ENCODE assay signal across 9 cellular contexts in genomic region chr12:54394281-54394719, GRCh38. TPM values are rescaled to one million over a fixed set of nuclear protein-coding genes. Genes with fewer than 3 reads are reported as not detected.
A peak's percentile ranks its signal among the peaks of the same experiment; 100 is the strongest.
DNase-seq lines count a peak whose midpoint lies in the region; ATAC-seq and TF ChIP-seq lines count a peak whose summit lies in the region.
"Had no signal": no experiment of that assay in that cellular context is flagged by ENCODE, and none has a peak within 500 bp of the region (broad histone marks: within the 10 kb centered on the region; RNA-seq: fewer than 3 reads in every experiment).

No MANE protein-coding gene starts in this region.

- H3K9me3 ChIP-seq in SU-DHL-6 (ENCODE audit: insufficient read depth, low read length) (no peaks in the 10 kb centered on the region), mucosa of descending colon (no peaks in the 10 kb centered on the region)

- no peak overlapping the region for H3K4me3 Mint-ChIP-seq in activated CD4-positive, alpha-beta memory T cell treated with anti-CD3 and anti-CD28 coated beads for 36 hours
- H3K4me3 Mint-ChIP-seq in activated CD4-positive, alpha-beta memory T cell treated with anti-CD3 and anti-CD28 coated beads, Interleukin-2, amount 10 ng/mL, durations not matched to agents 7 days and 5 days, result no peak overlapping the region

- H4K20me1 ChIP-seq in SU-DHL-6 (ENCODE audit: low read depth, low read length), result no peaks in the 10 kb centered on the region

- H3K36me3 ChIP-seq in SU-DHL-6 (ENCODE audit: low read length) (no peaks in the 10 kb centered on the region), mucosa of descending colon (ENCODE audit: low read depth) (no peaks in the 10 kb centered on the region)

- no peak overlapping the region for H3K27ac ChIP-seq in SU-DHL-6 (ENCODE audit: low read depth, low read length)

- H3F3A ChIP-seq in SU-DHL-6 (ENCODE audit: insufficient read depth), result no peaks in the 10 kb centered on the region

- no peak overlapping the region for H3K4me2 ChIP-seq in SU-DHL-6 (ENCODE audit: low read depth, low read length, poor library complexity, severe bottlenecking)

- no peaks in the 10 kb centered on the region for H3K27me3 Mint-ChIP-seq in activated CD4-positive, alpha-beta memory T cell treated with anti-CD3 and anti-CD28 coated beads for 36 hours
- H3K27me3 Mint-ChIP-seq in activated CD4-positive, alpha-beta memory T cell treated with anti-CD3 and anti-CD28 coated beads, Interleukin-2, amount 10 ng/mL, durations not matched to agents 7 days and 5 days, result no peaks in the 10 kb centered on the region

- H3K9me2 ChIP-seq in SU-DHL-6 (replicated peaks; ENCODE audit: insufficient read depth, low read length), result no peaks in the 10 kb centered on the region

- H3K4me3 ChIP-seq in SU-DHL-6 (ENCODE audit: insufficient read depth, low read length, poor library complexity, severe bottlenecking) (no peak overlapping the region), mucosa of descending colon (no peak overlapping the region)

- H3K36me3 Mint-ChIP-seq in activated CD4-positive, alpha-beta memory T cell treated with anti-CD3 and anti-CD28 coated beads for 36 hours, result peaks cover 26% of the 10 kb centered on the region
- peaks cover 60% of the 10 kb centered on the region for H3K36me3 Mint-ChIP-seq in activated CD4-positive, alpha-beta memory T cell treated with anti-CD3 and anti-CD28 coated beads, Interleukin-2, amount 10 ng/mL, durations not matched to agents 7 days and 5 days (ENCODE audit: low read depth)

- DNase-seq in activated CD4-positive, alpha-beta memory T cell treated with anti-CD3 and anti-CD28 coated beads for 36 hours, result peak; percentile 57
- DNase-seq in activated CD4-positive, alpha-beta memory T cell treated with anti-CD3 and anti-CD28 coated beads, Interleukin-2, amount 10 ng/mL, durations not matched to agents 7 days and 5 days, result no peak
- DNase-seq in NAMALWA (ENCODE audit: low spot score) (peak; percentile 69), mucosa of descending colon (peak in 1 of 3 donors; percentile 82)
- peak; percentile 31 for DNase-seq in effector CD4-positive, alpha-beta T cell

- H3K4me1 Mint-ChIP-seq in activated CD4-positive, alpha-beta memory T cell treated with anti-CD3 and anti-CD28 coated beads for 36 hours (ENCODE audit: low read depth), result peaks cover 21% of the 10 kb centered on the region
- H3K4me1 Mint-ChIP-seq in activated CD4-positive, alpha-beta memory T cell treated with anti-CD3 and anti-CD28 coated beads, Interleukin-2, amount 10 ng/mL, durations not matched to agents 7 days and 5 days, result peaks cover 49% of the 10 kb centered on the region

- POLR2A ChIA-PET in activated CD4-positive, alpha-beta memory T cell treated with anti-CD3 and anti-CD28 coated beads for 36 hours (lab: Charles Lee), result interaction anchor here (0.6 kb wide), 1 partner anchor 62 kb away, joined by 4 read pairs; no protein-coding TSS in a partner anchor
- POLR2A ChIA-PET in activated CD4-positive, alpha-beta memory T cell treated with anti-CD3 and anti-CD28 coated beads, Interleukin-2, amount 10 ng/mL, durations not matched to agents 7 days and 5 days (lab: Charles Lee), result interaction anchor here (1.0 kb wide), 1 partner anchor 103 kb away, joined by 3 read pairs; the partner anchor contains the start of gene NCKAP1L

- H3K27ac Mint-ChIP-seq in activated CD4-positive, alpha-beta memory T cell treated with anti-CD3 and anti-CD28 coated beads for 36 hours, result no peak overlapping the region
- no peak overlapping the region for H3K27ac Mint-ChIP-seq in activated CD4-positive, alpha-beta memory T cell treated with anti-CD3 and anti-CD28 coated beads, Interleukin-2, amount 10 ng/mL, durations not matched to agents 7 days and 5 days

- intact Hi-C loops in activated CD4-positive, alpha-beta memory T cell treated with anti-CD3 and anti-CD28 coated beads for 36 hours (cut with micrococcal nuclease), result no loop called here
- intact Hi-C loops in mucosa of descending colon (cut with DNase I, micrococcal nuclease), result no loop called here

- no peak overlapping the region for H2AFZ ChIP-seq in SU-DHL-6 (ENCODE audit: low read depth, low read length, severe bottlenecking)

- peaks cover 6% of the 10 kb centered on the region for H3K4me1 ChIP-seq in mucosa of descending colon (ENCODE audit: low read depth)

- H3K9ac ChIP-seq in SU-DHL-6 (ENCODE audit: low read length), result no peak overlapping the region

- H3K9me3 Mint-ChIP-seq in activated CD4-positive, alpha-beta memory T cell treated with anti-CD3 and anti-CD28 coated beads for 36 hours, result no peaks in the 10 kb centered on the region
- H3K9me3 Mint-ChIP-seq in activated CD4-positive, alpha-beta memory T cell treated with anti-CD3 and anti-CD28 coated beads, Interleukin-2, amount 10 ng/mL, durations not matched to agents 7 days and 5 days, result no peaks in the 10 kb centered on the region

- TF ChIP-seq CTCF in SU-DHL-6 (IDR thresholded peaks at IDR 0.05; ENCODE audit: insufficient read depth, low read length, poor library complexity, severe bottlenecking) (peak; percentile 67), mucosa of descending colon (IDR thresholded peaks at IDR 0.05) (no peak)

- H3K79me2 ChIP-seq in SU-DHL-6 (ENCODE audit: insufficient read depth, low read length), result no peaks in the 10 kb centered on the region

- ATAC-seq in mucosa of descending colon (peak; percentile 23), GM19467 (IDR thresholded peaks at IDR 0.05; ENCODE audit: unreplicated experiment) (no peak), HG02610 (IDR thresholded peaks at IDR 0.05; ENCODE audit: unreplicated experiment) (no peak)

- CTCF ChIA-PET in activated CD4-positive, alpha-beta memory T cell treated with anti-CD3 and anti-CD28 coated beads for 36 hours (lab: Charles Lee), result interaction anchor here (0.5 to 2.9 kb wide), 10 partner anchors 9 to 180 kb away, joined by 3 to 31 read pairs (median 4); no protein-coding TSS in a partner anchor
- CTCF ChIA-PET in activated CD4-positive, alpha-beta memory T cell treated with anti-CD3 and anti-CD28 coated beads, Interleukin-2, amount 10 ng/mL, durations not matched to agents 7 days and 5 days (lab: Charles Lee), result interaction anchor here (0.9 to 1.7 kb wide), 6 partner anchors 8 to 143 kb away, joined by 3 to 7 read pairs (median 4); no protein-coding TSS in a partner anchor

- H3K27me3 ChIP-seq in SU-DHL-6 (ENCODE audit: low read length), result no peaks in the 10 kb centered on the region

RNA-seq across cellular contexts. Expression of gene ZNF385A, which starts 9.8 kb away (rescaled TPM):
- total RNA-seq in activated CD4-positive, alpha-beta memory T cell treated with anti-CD3 and anti-CD28 coated beads for 36 hours, result 1 to 10 TPM; 1.3 TPM
- total RNA-seq in activated CD4-positive, alpha-beta memory T cell treated with anti-CD3 and anti-CD28 coated beads, Interleukin-2, amount 10 ng/mL, durations not matched to agents 7 days and 5 days, result 1 to 10 TPM in 1 of 2 experiments, under 1 TPM in 1; 0.38 to 1.2 TPM
- total RNA-seq in mucosa of descending colon, result 10 to 100 TPM in 2 of 3 donors, 1 to 10 TPM in 1; 3.5 to 15.0 (median 10.4) TPM

RNA-seq across cellular contexts. Expression of gene ITGA5, which starts 24.8 kb away (rescaled TPM):
- total RNA-seq in activated CD4-positive, alpha-beta memory T cell treated with anti-CD3 and anti-CD28 coated beads for 36 hours, result 10 to 100 TPM; 33.8 to 34.9 TPM
- 100 to 1,000 TPM; 102 to 107 TPM for total RNA-seq in activated CD4-positive, alpha-beta memory T cell treated with anti-CD3 and anti-CD28 coated beads, Interleukin-2, amount 10 ng/mL, durations not matched to agents 7 days and 5 days
- 100 to 1,000 TPM in 1 of 3 donors, 10 to 100 TPM in 1, 1 to 10 TPM in 1; 8.0 to 201 (median 61.8) TPM for total RNA-seq in mucosa of descending colon

RNA-seq across cellular contexts. Expression of gene GPR84, which starts 30.0 kb away (rescaled TPM):
- 1 to 10 TPM; 2.4 to 2.6 TPM for total RNA-seq in activated CD4-positive, alpha-beta memory T cell treated with anti-CD3 and anti-CD28 coated beads for 36 hours
- total RNA-seq in activated CD4-positive, alpha-beta memory T cell treated with anti-CD3 and anti-CD28 coated beads, Interleukin-2, amount 10 ng/mL, durations not matched to agents 7 days and 5 days, result under 1 TPM; 0.18 to 0.25 TPM
- 1 to 10 TPM in 1 of 3 donors, under 1 TPM in 1, not detected in 1; 0.60 to 1.7 TPM for total RNA-seq in mucosa of descending colon
- total RNA-seq: dermis microvascular lymphatic vessel endothelial cell had no signal
